14 cellular contexts compared by ENCODE assay signal in genomic region chr1:214510914-214511638, GRCh38. TPM values are rescaled to one million over a fixed set of nuclear protein-coding genes. Genes with fewer than 3 reads are reported as not detected.
A peak's percentile ranks its signal among the peaks of the same experiment; 100 is the strongest.
DNase-seq lines count a peak whose midpoint lies in the region; ATAC-seq, FAIRE-seq and TF ChIP-seq lines count a peak whose summit lies in the region.
"Had no signal": no experiment of that assay in that cellular context is flagged by ENCODE, and none has a peak within 500 bp of the region (broad histone marks: within the 10 kb centered on the region; RNA-seq: fewer than 3 reads in every experiment).

No MANE protein-coding gene starts in this region.

- H4K20me1 ChIP-seq in HepG2 (ENCODE audit: insufficient read depth, low read length) (peaks cover 11% of the 10 kb centered on the region), endothelial cell of umbilical vein (replicated peaks; ENCODE audit: control insufficient read depth, extremely low read depth, insufficient read depth, low read length) (peaks cover 9% of the 10 kb centered on the region)
- H4K20me1 ChIP-seq: BLaER1 had no signal

- H3K9ac ChIP-seq in HepG2 (ENCODE audit: insufficient read depth, low read depth, low read length) (no peak overlapping the region), endothelial cell of umbilical vein (replicated peaks; ENCODE audit: extremely low read depth, insufficient read depth, low read length) (no peak overlapping the region)
- H3K9ac ChIP-seq: BLaER1, GM23248 had no signal

- no peak for TF ChIP-seq RAD21 in HepG2 (CRISPR knock-in tag; IDR thresholded peaks at IDR 0.05)

- DNase-seq in HepG2 (ENCODE audit: low spot score) (no peak), right lobe of liver (no peak), endothelial cell of umbilical vein (ENCODE audit: low read depth, low spot score) (peak; percentile 21), psoas muscle (no peak), GOT3 (lab: John Stamatoyannopoulos, UW) (no peak), ureter (ENCODE audit: low spot score) (no peak)
- DNase-seq: AML-193; CD8-positive, alpha-beta memory T cell; GM23248; H9 had no signal

- no peak for TF ChIP-seq CTCF in HepG2 (CRISPR knock-in tag; IDR thresholded peaks at IDR 0.05)
- no peak for TF ChIP-seq CTCF in right lobe of liver (IDR thresholded peaks at IDR 0.05)
- TF ChIP-seq CTCF in endothelial cell of umbilical vein (IDR thresholded peaks at IDR 0.05; ENCODE audit: extremely low read depth in 1 of 2, insufficient read depth in 1 of 2, low read depth in 1 of 2, low read length in 2 of 2), result no peak
- no peak for TF ChIP-seq CTCF in psoas muscle (IDR thresholded peaks at IDR 0.05)

- no peaks in the 10 kb centered on the region for H3K36me3 ChIP-seq in HepG2 (replicated peaks in 1 of 2; ENCODE audit: control insufficient read depth in 1 of 2, insufficient read depth in 2 of 2, low read length in 2 of 2)
- no peaks in the 10 kb centered on the region for H3K36me3 ChIP-seq in right lobe of liver
- no peaks in the 10 kb centered on the region for H3K36me3 ChIP-seq in endothelial cell of umbilical vein (ENCODE audit: control insufficient read depth in 2 of 2, extremely low read depth in 1 of 2, insufficient read depth in 2 of 2, low read length in 2 of 2)
- H3K36me3 ChIP-seq in psoas muscle (ENCODE audit: insufficient read depth in 1 of 2, low read depth in 1 of 2), result no peaks in the 10 kb centered on the region
- H3K36me3 ChIP-seq: BLaER1 had no signal

- H2AFZ ChIP-seq in HepG2 (ENCODE audit: low read length), result no peak overlapping the region
- H2AFZ ChIP-seq in endothelial cell of umbilical vein (ENCODE audit: low read depth, low read length), result no peak overlapping the region
- H2AFZ ChIP-seq: GM23248 had no signal

- H3K79me2 ChIP-seq in HepG2 (ENCODE audit: insufficient read depth, low read length) (no peaks in the 10 kb centered on the region), endothelial cell of umbilical vein (ENCODE audit: control insufficient read depth, insufficient read depth, low read length) (peaks cover 97% of the 10 kb centered on the region)

- no peak for ATAC-seq in HepG2
- no peak for ATAC-seq in right lobe of liver
- peak in 3 of 4 donors; percentile 10 to 57 (median 55) for ATAC-seq in psoas muscle
- ATAC-seq in GM21390 (IDR thresholded peaks at IDR 0.05; ENCODE audit: unreplicated experiment), result no peak

- intact Hi-C loops in HepG2 (cut with micrococcal nuclease; ENCODE audit: unreplicated experiment), result no loop called here
- intact Hi-C loops in right lobe of liver (cut with DNase I), result no loop called here
- intact Hi-C loops in endothelial cell of umbilical vein (cut with micrococcal nuclease), result no loop called here
- intact Hi-C loops in psoas muscle (cut with DNase I), result no loop called here

- H3K9me3 ChIP-seq in HepG2 (ENCODE audit: low read length) (no peaks in the 10 kb centered on the region), right lobe of liver (no peaks in the 10 kb centered on the region), endothelial cell of umbilical vein (replicated peaks; ENCODE audit: control insufficient read depth, insufficient read depth, low read length) (no peaks in the 10 kb centered on the region), psoas muscle (no peaks in the 10 kb centered on the region)

- CTCF ChIA-PET in HepG2 (lab: Yijun Ruan, JAX; ENCODE audit: low intra/inter-chr PET ratio, low total read pairs), result no interaction called here
- CTCF ChIA-PET in endothelial cell of umbilical vein (lab: Charles Lee), result no interaction called here

- 90% methylated on average over 6 of the region's 6 CpGs for WGBS in HepG2 (ENCODE audit: low lambda C conversion rate)
- 85% methylated on average over 6 of the region's 6 CpGs for WGBS in right lobe of liver (ENCODE audit: insufficient coverage, low coverage, low lambda C conversion rate, missing lambda C conversion rate)
- 56 to 72% (median 58%) methylated on average over 6 of the region's 6 CpGs for WGBS in psoas muscle, 3 donors

- H3K27me3 ChIP-seq in HepG2 (ENCODE audit: control insufficient read depth in 1 of 2, insufficient read depth in 2 of 2, low read length in 2 of 2) (no peaks in the 10 kb centered on the region), right lobe of liver (no peaks in the 10 kb centered on the region), endothelial cell of umbilical vein (ENCODE audit: control insufficient read depth in 2 of 2, insufficient read depth in 2 of 2, low read length in 2 of 2) (no peaks in the 10 kb centered on the region), psoas muscle (ENCODE audit: insufficient read depth in 3 of 3, low read length in 2 of 3) (no peaks in the 10 kb centered on the region)
- H3K27me3 ChIP-seq: BLaER1 had no signal

- TF ChIP-seq POLR2A in HepG2 (IDR thresholded peaks at IDR 0.05; ENCODE audit: insufficient read depth in 1 of 2, low read depth in 2 of 2, low read length in 2 of 2), result no peak
- TF ChIP-seq POLR2A in right lobe of liver (IDR thresholded peaks at IDR 0.05), result no peak
- no peak for TF ChIP-seq POLR2A in endothelial cell of umbilical vein (IDR thresholded peaks at IDR 0.05; ENCODE audit: low read depth, low read length)

- H3K9me1 ChIP-seq in endothelial cell of umbilical vein (replicated peaks; ENCODE audit: control insufficient read depth, extremely low read depth, insufficient read depth, low read length), result no peaks in the 10 kb centered on the region

- H3K4me2 ChIP-seq in HepG2 (ENCODE audit: low read depth, low read length) (no peak overlapping the region), endothelial cell of umbilical vein (ENCODE audit: insufficient read depth, low read length) (no peak overlapping the region)
- H3K4me2 ChIP-seq: BLaER1 had no signal

- dilution Hi-C loops in endothelial cell of umbilical vein (cut with MboI; ENCODE audit: extremely low pct_ligation_motif_present, low sequenced_read_pairs), result no loop called here

- no peak overlapping the region for H3K4me3 ChIP-seq in HepG2 (replicated peaks in 1 of 3; ENCODE audit: insufficient read depth in 1 of 3, low read depth in 2 of 3, low read length in 3 of 3)
- no peak overlapping the region for H3K4me3 ChIP-seq in right lobe of liver
- H3K4me3 ChIP-seq in endothelial cell of umbilical vein (replicated peaks in 1 of 3; ENCODE audit: insufficient read depth in 1 of 3, low read depth in 1 of 3, low read length in 3 of 3), result no peak overlapping the region
- no peak overlapping the region for H3K4me3 ChIP-seq in psoas muscle
- H3K4me3 ChIP-seq: BLaER1, GM23248 had no signal

- POLR2A ChIA-PET in HepG2 (lab: Yijun Ruan, JAX) (no interaction called here), endothelial cell of umbilical vein (lab: Charles Lee) (no interaction called here)

- TF ChIP-seq EP300 in HepG2 (IDR thresholded peaks at IDR 0.05; ENCODE audit: low read depth in 2 of 2, low read length in 2 of 2), result no peak
- no peak for TF ChIP-seq EP300 in HepG2 (CRISPR knock-in tag; IDR thresholded peaks at IDR 0.05; ENCODE audit: borderline replicate concordance)

- in situ Hi-C loops in HepG2 (cut with HindIII; ENCODE audit: extremely low pct_ligation_motif_present, low pct_unique_long_range_greater_than_20kb), result no loop called here

- FAIRE-seq in HepG2 (lab: Jason Lieb, UNC) (no peak), endothelial cell of umbilical vein (lab: Jason Lieb, UNC) (no peak)
- FAIRE-seq: HTR-8/SVneo had no signal

- BruUV-seq in HepG2 (replicated peaks; lab: Mats Ljungman, UMichigan) (no TSS peak), endothelial cell of umbilical vein (replicated peaks; lab: Mats Ljungman, UMichigan) (no TSS peak)

- no peak overlapping the region for H3K27ac ChIP-seq in HepG2 (ENCODE audit: extremely low read length, insufficient read depth, low read length)
- H3K27ac ChIP-seq in right lobe of liver, result no peak overlapping the region
- H3K27ac ChIP-seq in endothelial cell of umbilical vein (ENCODE audit: insufficient read depth, low read depth, low read length), result no peak overlapping the region
- H3K27ac ChIP-seq in psoas muscle, result peak overlapping the region; percentile 50
- H3K27ac ChIP-seq: 22Rv1, BLaER1, GM23248 had no signal

- H3K4me1 ChIP-seq in HepG2 (ENCODE audit: insufficient read depth, low read length), result peaks cover 26% of the 10 kb centered on the region
- H3K4me1 ChIP-seq in right lobe of liver, result no peaks in the 10 kb centered on the region
- peaks cover 20% of the 10 kb centered on the region for H3K4me1 ChIP-seq in endothelial cell of umbilical vein (ENCODE audit: control insufficient read depth, extremely low read depth, insufficient read depth, low read length)
- H3K4me1 ChIP-seq in psoas muscle, result peaks cover 60% of the 10 kb centered on the region
- H3K4me1 ChIP-seq: BLaER1 had no signal

RNA-seq across cellular contexts. Expression of gene PTPN14, which starts 40.3 kb away (rescaled TPM):
- total RNA-seq in HepG2 (2016; rRNA removed; fragmentation: Illumina TruSeq; extraction: Trizol) (4.7 and 8.4 TPM in 2 replicates), right lobe of liver (1 to 10 TPM; 1.6 to 4.6 (median 2.1) TPM), endothelial cell of umbilical vein (88.9 and 93.0 TPM in 2 replicates), psoas muscle (100 to 1,000 TPM in 1 of 4 donors, 10 to 100 TPM in 3; 50.8 to 106 (median 63.3) TPM), ureter (88.5 TPM)
- total RNA-seq in HepG2 (2016; cell fraction: cytosol; rRNA removed; fragmentation: Illumina TruSeq; extraction: Trizol; ENCODE audit: low read depth), result 0.62 and 1.8 TPM in 2 replicates
- total RNA-seq in HepG2 (2016; cell fraction: insoluble cytoplasmic fraction; rRNA removed; fragmentation: Illumina TruSeq; extraction: Trizol), result 4.2 and 7.6 TPM in 2 replicates
- total RNA-seq in HepG2 (2016; cell fraction: membrane; rRNA removed; fragmentation: Illumina TruSeq; extraction: Trizol), result 3.1 TPM in 2 replicates
- total RNA-seq in HepG2 (2016; cell fraction: nucleus; rRNA removed; fragmentation: Illumina TruSeq; extraction: Trizol), result 7.0 and 8.7 TPM in 2 replicates
- polyA plus RNA-seq in HepG2 (2011; rRNA removed) (3.8 and 3.9 TPM in 2 replicates), endothelial cell of umbilical vein (18.5 and 23.1 TPM in 2 replicates), psoas muscle (10 to 100 TPM in 1 of 3 donors, 1 to 10 TPM in 2; 7.2 to 27.9 (median 9.1) TPM)
- polyA plus RNA-seq in HepG2 (2011; cell fraction: cytosol; rRNA removed), result 2.5 and 3.0 TPM in 2 replicates
- polyA plus RNA-seq in HepG2 (2011; cell fraction: nucleus; rRNA removed), result 4.6 and 5.5 TPM in 2 replicates
- 2.9 and 3.3 TPM in 2 replicates for polyA plus RNA-seq in HepG2 (2012)
- 0.25 and 0.35 TPM in 2 replicates for polyA plus RNA-seq in HepG2 (2016; cell fraction: cytosol; fragmentation: Illumina TruSeq; extraction: Trizol; ENCODE audit: low read depth)
- polyA plus RNA-seq in HepG2 (2016; cell fraction: insoluble cytoplasmic fraction; fragmentation: Illumina TruSeq; extraction: Trizol; ENCODE audit: low read depth), result 3.8 and 4.5 TPM in 2 replicates
- polyA plus RNA-seq in HepG2 (2016; cell fraction: membrane; fragmentation: Illumina TruSeq; extraction: Trizol; ENCODE audit: low read depth), result 0.82 and 1.2 TPM in 2 replicates
- 2.7 and 4.5 TPM in 2 replicates for polyA plus RNA-seq in HepG2 (2016; cell fraction: nucleus; fragmentation: Illumina TruSeq; extraction: Trizol; ENCODE audit: insufficient read depth, low read depth)
- 16.6 and 45.9 TPM in 2 replicates for polyA minus RNA-seq in HepG2 (2011; rRNA and poly(A)+ RNA removed; ENCODE audit: low replicate concordance)
- polyA minus RNA-seq in HepG2 (2011; cell fraction: cytosol; rRNA and poly(A)+ RNA removed), result 4.8 and 5.0 TPM in 2 replicates
- 10.2 and 13.1 TPM in 2 replicates for polyA minus RNA-seq in HepG2 (2011; cell fraction: nucleus; rRNA and poly(A)+ RNA removed)
- 18.2 and 18.3 TPM in 2 replicates for polyA plus RNA-seq in endothelial cell of umbilical vein (2011; cell fraction: cytosol; rRNA removed)
- polyA plus RNA-seq in endothelial cell of umbilical vein (2011; cell fraction: nucleus; rRNA removed), result 35.6 and 36.4 TPM in 2 replicates
- 22.8 and 30.2 TPM in 2 replicates for polyA plus RNA-seq in endothelial cell of umbilical vein (2012)
- 114 and 116 TPM in 2 replicates for polyA minus RNA-seq in endothelial cell of umbilical vein
- 22.9 TPM for polyA minus RNA-seq in endothelial cell of umbilical vein (2011; cell fraction: cytosol; rRNA and poly(A)+ RNA removed)
- 109 and 123 TPM in 2 replicates for polyA minus RNA-seq in endothelial cell of umbilical vein (2011; cell fraction: nucleus; rRNA and poly(A)+ RNA removed)

Comparison
In these comparisons a context has a peak if more than half of its experiments do, and no peak if none do; other contexts are left out.
1. ATAC-seq: peak in psoas muscle (3 of 4); none in HepG2 (single experiment), right lobe of liver (0 of 4) and GM21390 (single experiment).